In the genomic region with DNA sequence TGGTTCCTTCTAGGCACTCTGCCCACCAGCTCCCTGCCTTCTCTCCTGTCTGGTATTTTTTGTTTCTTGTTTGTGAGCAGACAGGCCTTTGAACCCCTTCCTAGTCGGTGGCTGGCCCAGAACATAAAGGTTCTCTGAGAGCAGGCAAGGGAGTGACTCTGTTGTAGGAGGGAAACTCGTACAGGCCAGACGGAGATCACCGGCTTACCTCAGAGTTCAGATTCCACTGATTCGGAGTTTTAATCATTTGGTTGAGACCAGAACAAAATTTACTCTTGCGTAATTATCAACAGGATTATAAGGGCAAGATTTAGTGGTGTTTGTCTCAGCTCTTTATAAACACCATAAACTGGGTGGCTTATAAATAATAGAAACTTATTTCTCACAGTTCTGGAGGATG, we compare ENCODE assay signal across 16 cellular contexts.
"Had no signal": no experiment of that assay in that cellular context is flagged by ENCODE, and none has a peak within 500 bp of the region (broad histone marks: within the 10 kb centered on the region; RNA-seq: fewer than 3 reads in every experiment).

No MANE protein-coding gene starts in this region.

- ATAC-seq: naive thymus-derived CD4-positive, alpha-beta T cell had no signal

- H3K27me3 Mint-ChIP-seq: dendritic cell treated with granulocyte-macrophage colony-stimulating factor and Interleukin-4, amounts not matched to agents 40 ng/mL and 50 ng/mL, for 4 days; naive thymus-derived CD4-positive, alpha-beta T cell had no signal

- DNase-seq: erythroblast; left ventricle myocardium inferior; mesendoderm; naive thymus-derived CD4-positive, alpha-beta T cell; nephron progenitor cell; psoas muscle; retina; stimulated activated CD4-positive, alpha-beta T cell treated with anti-CD3 and anti-CD28 coated beads, Interleukin-2, amount 100 ng/mL, for 48 hours; stimulated activated naive CD4-positive, alpha-beta T cell treated with Interleukin-2 at 50 U/mL for 16 hours; trophoblast cell had no signal

- H3K27me3 ChIP-seq: heart left ventricle had no signal

- FAIRE-seq: endothelial cell of umbilical vein, frontal cortex, islet of Langerhans had no signal

- H3K4me3 ChIP-seq: heart left ventricle, left ventricle myocardium inferior, psoas muscle, smooth muscle cell had no signal

- H3K27ac Mint-ChIP-seq: dendritic cell treated with granulocyte-macrophage colony-stimulating factor and Interleukin-4, amounts not matched to agents 40 ng/mL and 50 ng/mL, for 4 days; nephron progenitor cell had no signal

- H3K27ac ChIP-seq: heart left ventricle, left ventricle myocardium inferior, psoas muscle had no signal

- H3K4me3 Mint-ChIP-seq: dendritic cell treated with granulocyte-macrophage colony-stimulating factor and Interleukin-4, amounts not matched to agents 40 ng/mL and 50 ng/mL, for 4 days; naive thymus-derived CD4-positive, alpha-beta T cell; nephron progenitor cell had no signal

- H3K4me1 ChIP-seq: psoas muscle had no signal

- H3K9me3 ChIP-seq: heart left ventricle, left ventricle myocardium inferior, psoas muscle had no signal

- H3K36me3 ChIP-seq: left ventricle myocardium inferior had no signal
